23 cellular contexts compared by ENCODE assay signal in genomic region chr2:1714291-1715064, GRCh38. TPM values are rescaled to one million over a fixed set of nuclear protein-coding genes. Genes with fewer than 3 reads are reported as not detected.
A peak's percentile ranks its signal among the peaks of the same experiment; 100 is the strongest.
DNase-seq lines count a peak whose midpoint lies in the region; ATAC-seq and TF ChIP-seq lines count a peak whose summit lies in the region.
"Had no signal": no experiment of that assay in that cellular context is flagged by ENCODE, and none has a peak within 500 bp of the region (broad histone marks: within the 10 kb centered on the region; RNA-seq: fewer than 3 reads in every experiment).

No MANE protein-coding gene starts in this region.

- DNase-seq in A673 (ENCODE audit: low spot score) (no peak), WTC11 (ENCODE audit: low spot score) (no peak), islet precursor cell (peak; percentile 50), NCI-H2171 treated with DMSO at 0.1 percent for 48 hours (lab: John Stamatoyannopoulos, UW) (no peak), posterior vena cava (ENCODE audit: low spot score) (no peak), NCI-H526 treated with DMSO at 0.1 percent for 48 hours (lab: John Stamatoyannopoulos, UW) (no peak)
- DNase-seq in activated naive CD4-positive, alpha-beta T cell treated with anti-CD3 and anti-CD28 coated beads, Interleukin-2, amount 50 U/mL, for 16 hours: no peak
- DNase-seq: activated CD4-positive, CD25-positive, alpha-beta regulatory T cell treated with anti-CD3 and anti-CD28 coated beads, Interleukin-2, amount 50 U/mL, for 72 hours; activated naive CD8-positive, alpha-beta T cell treated with anti-CD3 and anti-CD28 coated beads, Interleukin-2, amount 50 U/mL, for 24 hours; DMS153; HFFc6; hypothalamus; Kasumi-1; NCI-H1105; NCI-H2081 treated with DMSO at 0.1 percent for 48 hours; NCI-H524 treated with DMSO at 0.1 percent for 48 hours; stimulated activated CD4-positive, alpha-beta T cell treated with anti-CD3 and anti-CD28 coated beads, Interleukin-4, amount 100 ng/mL, for 24 hours had no signal

- H3K27me3 Mint-ChIP-seq in WTC11 (ENCODE audit: low read depth): no peaks in the 10 kb centered on the region

- H3K4me3 Mint-ChIP-seq in WTC11: no peak overlapping the region
- H3K4me3 Mint-ChIP-seq: activated naive CD8-positive, alpha-beta T cell treated with anti-CD3 and anti-CD28 coated beads, Interleukin-2, amount 50 U/mL, for 24 hours; activated T-helper 17 cell treated with anti-CD3 and anti-CD28 coated beads, Interleukin-2, amount 50 U/mL, for 72 hours; CD14-positive monocyte; HFFc6; T-helper 2 cell treated with Interferon-gamma antibody and Interleukin-4, amounts not matched to agents 5 μg/mL and 100 μg/mL, for 36 hours had no signal

- H3K9me3 Mint-ChIP-seq in WTC11: no peaks in the 10 kb centered on the region
- H3K9me3 Mint-ChIP-seq: HFFc6; T-helper 2 cell treated with Interferon-gamma antibody and Interleukin-4, amounts not matched to agents 5 μg/mL and 100 μg/mL, for 36 hours had no signal

- peak overlapping the region; percentile 26 for H3K27ac ChIP-seq in A673 (ENCODE audit: low read depth, low read length, poor library complexity, severe bottlenecking)
- H3K27ac ChIP-seq: cardiac muscle cell, testis had no signal

- peak overlapping the region; percentile 5 for H3K9ac ChIP-seq in skeletal muscle satellite cell (ENCODE audit: low read depth, low read length)

- CTCF ChIA-PET in A673 (lab: Charles Lee): no interaction called here
- CTCF ChIA-PET in WTC11 (lab: Charles Lee): interaction anchor here (0.7 to 1.0 kb wide), 2 partner anchors 28 to 52 kb away, joined by 3 to 4 read pairs; no protein-coding TSS in a partner anchor

- H3K4me1 ChIP-seq in A673 (ENCODE audit: insufficient read depth, low read length, poor library complexity, severe bottlenecking) (peaks cover 48% of the 10 kb centered on the region), skeletal muscle satellite cell (ENCODE audit: control insufficient read depth, insufficient read depth, low read length) (peaks cover 19% of the 10 kb centered on the region)

- POLR2A ChIA-PET in A673 (lab: Charles Lee; ENCODE audit: low non-redundant PET): no interaction called here
- POLR2A ChIA-PET in WTC11 (lab: Charles Lee): no interaction called here

- H3K4me1 Mint-ChIP-seq in WTC11: peaks cover 44% of the 10 kb centered on the region
- H3K4me1 Mint-ChIP-seq: activated naive CD8-positive, alpha-beta T cell treated with anti-CD3 and anti-CD28 coated beads, Interleukin-2, amount 50 U/mL, for 24 hours; activated T-helper 17 cell treated with anti-CD3 and anti-CD28 coated beads, Interleukin-2, amount 50 U/mL, for 72 hours; CD14-positive monocyte had no signal

- H3K36me3 ChIP-seq in A673 (ENCODE audit: insufficient read depth, low read length, poor library complexity, severe bottlenecking) (no peaks in the 10 kb centered on the region), skeletal muscle satellite cell (ENCODE audit: insufficient read depth, low read length) (peaks cover 5% of the 10 kb centered on the region)
- H3K36me3 ChIP-seq: cardiac muscle cell had no signal

- H3K4me2 ChIP-seq in skeletal muscle satellite cell (ENCODE audit: low read length): no peak overlapping the region

- H3K36me3 Mint-ChIP-seq in WTC11: no peaks in the 10 kb centered on the region
- H3K36me3 Mint-ChIP-seq: CD14-positive monocyte had no signal

- H3K9me3 ChIP-seq in A673 (ENCODE audit: low read depth, low read length, poor library complexity, severe bottlenecking) (no peaks in the 10 kb centered on the region), skeletal muscle satellite cell (replicated peaks; ENCODE audit: low read length) (no peaks in the 10 kb centered on the region)
- H3K9me3 ChIP-seq: testis had no signal

- no peak; the same call in 1 of the 2 replicates for ATAC-seq in WTC11
- ATAC-seq: activated naive CD8-positive, alpha-beta T cell treated with anti-CD3 and anti-CD28 coated beads, Interleukin-2, amount 50 U/mL, for 24 hours; activated T-helper 17 cell treated with anti-CD3 and anti-CD28 coated beads, Interleukin-2, amount 50 U/mL, for 72 hours had no signal

- intact Hi-C loops in A673 (cut with micrococcal nuclease; ENCODE audit: unreplicated experiment) (no loop called here), posterior vena cava (cut with DNase I) (no loop called here)

- TF ChIP-seq CTCF in A673 (conservative IDR thresholded peaks at IDR 0.05; ENCODE audit: low read depth, low read length): no peak
- TF ChIP-seq CTCF in WTC11 (IDR thresholded peaks at IDR 0.05): no peak

- H3K27me3 ChIP-seq in A673 (replicated peaks; ENCODE audit: insufficient read depth, low read depth, low read length, poor library complexity) (no peaks in the 10 kb centered on the region), skeletal muscle satellite cell (ENCODE audit: control insufficient read depth, insufficient read depth, low read length) (no peaks in the 10 kb centered on the region)
- H3K27me3 ChIP-seq: cardiac muscle cell, testis had no signal

- peak overlapping the region; percentile 60 for H3K27ac Mint-ChIP-seq in WTC11
- H3K27ac Mint-ChIP-seq: activated naive CD8-positive, alpha-beta T cell treated with anti-CD3 and anti-CD28 coated beads, Interleukin-2, amount 50 U/mL, for 24 hours; activated T-helper 17 cell treated with anti-CD3 and anti-CD28 coated beads, Interleukin-2, amount 50 U/mL, for 72 hours; HFFc6; T-helper 2 cell treated with Interferon-gamma antibody and Interleukin-4, amounts not matched to agents 5 μg/mL and 100 μg/mL, for 36 hours had no signal

- no TSS peak for BruUV-seq in A673 (replicated peaks; lab: Mats Ljungman, UMichigan)

- H3K4me3 ChIP-seq in A673 (ENCODE audit: low read depth, low read length, poor library complexity, severe bottlenecking) (no peak overlapping the region), skeletal muscle satellite cell (ENCODE audit: low read length) (no peak overlapping the region)
- H3K4me3 ChIP-seq: cardiac muscle cell, testis had no signal

TF ChIP-seq in WTC11, 78 proteins besides CTCF, POLR2A, EP300 and RAD21 (continues in another document):
- TF ChIP-seq TEAD1 (CRISPR knock-in tag; IDR thresholded peaks at IDR 0.05) (no peak), NFATC4 (CRISPR knock-in tag; IDR thresholded peaks at IDR 0.05) (no peak), ZSCAN18 (CRISPR knock-in tag; IDR thresholded peaks at IDR 0.05) (no peak), NR2C2 (CRISPR knock-in tag; IDR thresholded peaks at IDR 0.05) (no peak), EMX1 (CRISPR knock-in tag; IDR thresholded peaks at IDR 0.05) (no peak), CREB1 (CRISPR knock-in tag; IDR thresholded peaks at IDR 0.05) (no peak), USF2 (CRISPR knock-in tag; IDR thresholded peaks at IDR 0.05) (no peak), SOX15 (CRISPR knock-in tag; IDR thresholded peaks at IDR 0.05) (no peak), ZNF219 (CRISPR knock-in tag; IDR thresholded peaks at IDR 0.05; ENCODE audit: borderline replicate concordance) (no peak)
- TF ChIP-seq, protein P1, sequence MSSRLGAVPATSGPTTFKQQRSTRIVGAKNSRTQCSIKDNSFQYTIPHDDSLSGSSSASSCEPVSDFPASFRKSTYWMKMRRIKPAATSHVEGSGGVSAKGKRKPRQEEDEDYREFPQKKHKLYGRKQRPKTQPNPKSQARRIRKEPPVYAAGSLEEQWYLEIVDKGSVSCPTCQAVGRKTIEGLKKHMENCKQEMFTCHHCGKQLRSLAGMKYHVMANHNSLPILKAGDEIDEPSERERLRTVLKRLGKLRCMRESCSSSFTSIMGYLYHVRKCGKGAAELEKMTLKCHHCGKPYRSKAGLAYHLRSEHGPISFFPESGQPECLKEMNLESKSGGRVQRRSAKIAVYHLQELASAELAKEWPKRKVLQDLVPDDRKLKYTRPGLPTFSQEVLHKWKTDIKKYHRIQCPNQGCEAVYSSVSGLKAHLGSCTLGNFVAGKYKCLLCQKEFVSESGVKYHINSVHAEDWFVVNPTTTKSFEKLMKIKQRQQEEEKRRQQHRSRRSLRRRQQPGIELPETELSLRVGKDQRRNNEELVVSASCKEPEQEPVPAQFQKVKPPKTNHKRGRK (CRISPR knock-in tag; IDR thresholded peaks at IDR 0.05; ENCODE audit: borderline replicate concordance): no peak
- TF ChIP-seq, protein P2, sequence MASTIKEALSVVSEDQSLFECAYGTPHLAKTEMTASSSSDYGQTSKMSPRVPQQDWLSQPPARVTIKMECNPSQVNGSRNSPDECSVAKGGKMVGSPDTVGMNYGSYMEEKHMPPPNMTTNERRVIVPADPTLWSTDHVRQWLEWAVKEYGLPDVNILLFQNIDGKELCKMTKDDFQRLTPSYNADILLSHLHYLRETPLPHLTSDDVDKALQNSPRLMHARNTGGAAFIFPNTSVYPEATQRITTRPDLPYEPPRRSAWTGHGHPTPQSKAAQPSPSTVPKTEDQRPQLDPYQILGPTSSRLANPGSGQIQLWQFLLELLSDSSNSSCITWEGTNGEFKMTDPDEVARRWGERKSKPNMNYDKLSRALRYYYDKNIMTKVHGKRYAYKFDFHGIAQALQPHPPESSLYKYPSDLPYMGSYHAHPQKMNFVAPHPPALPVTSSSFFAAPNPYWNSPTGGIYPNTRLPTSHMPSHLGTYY (CRISPR knock-in tag; IDR thresholded peaks at IDR 0.05): no peak

RNA-seq across cellular contexts. Expression of gene PXDN, which starts 29.8 kb away (rescaled TPM):
- total RNA-seq in A673 (2021) (162 and 175 TPM in 2 replicates), WTC11 (2021) (146 to 166 TPM (median 157 TPM) in 3 replicates), posterior vena cava (10 to 100 TPM; 75.3 to 85.8 TPM)
- total RNA-seq in skeletal muscle satellite cell (2012; rRNA removed): 159 and 194 TPM in 2 replicates
- total RNA-seq: activated T-helper 17 cell treated with anti-CD3 and anti-CD28 coated beads, Interleukin-2, amount 50 U/mL, for 72 hours had no signal
